In genomic region chr15:66924889-66925288, GRCh38 we compare ENCODE assay signal across 20 cellular contexts.
"Had no signal": no experiment of that assay in that cellular context is flagged by ENCODE, and none has a peak within 500 bp of the region (broad histone marks: within the 10 kb centered on the region; RNA-seq: fewer than 3 reads in every experiment).

No MANE protein-coding gene starts in this region.

- H3K36me3 ChIP-seq: colonic mucosa, esophagus muscularis mucosa, heart right ventricle, left lung, prostate gland, spleen, thoracic aorta, tibial nerve, vagina had no signal

- H3K9me3 ChIP-seq: colonic mucosa, prostate gland, thoracic aorta, vagina had no signal

- H3K27ac ChIP-seq: colonic mucosa, esophagus muscularis mucosa, heart right ventricle, left lung, parathyroid adenoma, prostate gland, skin epidermis, spleen, thoracic aorta, tibial nerve, vagina had no signal

- DNase-seq: colonic mucosa; effector memory CD4-positive, alpha-beta T cell; foreskin melanocyte; glutamatergic neuron; heart right ventricle; hippocampal formation; left cardiac atrium; left lung; mesenchymal stem cell; natural killer cell; right cardiac atrium; spleen; stimulated activated naive B cell treated with anti-CD40 and anti-IgM and Interleukin-4, amounts not matched to agents 10 μg/mL and 1 μg/mL and 100 μg/mL, for 72 hours had no signal

- H3K9ac ChIP-seq: parathyroid adenoma had no signal

- H3K4me3 ChIP-seq: colonic mucosa, esophagus muscularis mucosa, heart right ventricle, left lung, prostate gland, skin epidermis, spleen, thoracic aorta, tibial nerve, vagina had no signal

- H3K27me3 ChIP-seq: colonic mucosa, esophagus muscularis mucosa, heart right ventricle, left lung, tibial nerve, vagina had no signal

- H2AFZ ChIP-seq: parathyroid adenoma had no signal

- ATAC-seq: heart right ventricle; left cardiac atrium; natural killer cell; right cardiac atrium; stimulated activated naive B cell treated with anti-CD40 and anti-IgM and Interleukin-4, amounts not matched to agents 10 μg/mL and 1 μg/mL and 100 μg/mL, for 72 hours had no signal

- H3K4me1 ChIP-seq: colonic mucosa, parathyroid adenoma, prostate gland, vagina had no signal

- H3K79me2 ChIP-seq: parathyroid adenoma had no signal
